11 cellular contexts compared by ENCODE assay signal in genomic region chr7:50265968-50266694, GRCh38. TPM values are rescaled to one million over a fixed set of nuclear protein-coding genes. Genes with fewer than 3 reads are reported as not detected.
A peak's percentile ranks its signal among the peaks of the same experiment; 100 is the strongest.
DNase-seq lines count a peak whose midpoint lies in the region; ATAC-seq lines count a peak whose summit lies in the region.
"Had no signal": no experiment of that assay in that cellular context is flagged by ENCODE, and none has a peak within 500 bp of the region (broad histone marks: within the 10 kb centered on the region; RNA-seq: fewer than 3 reads in every experiment).

No MANE protein-coding gene starts in this region.

- peak overlapping the region; percentile 92 for H3K27ac Mint-ChIP-seq in activated T-cell treated with anti-CD3 and anti-CD28 coated beads, Interleukin-2, amount 50 U/mL, for 24 hours
- peak overlapping the region; percentile 81 for H3K27ac Mint-ChIP-seq in memory B cell

- H3K27me3 Mint-ChIP-seq in activated T-cell treated with anti-CD3 and anti-CD28 coated beads, Interleukin-2, amount 50 U/mL, for 24 hours, result no peaks in the 10 kb centered on the region
- H3K27me3 Mint-ChIP-seq in memory B cell, result no peaks in the 10 kb centered on the region

- ATAC-seq in memory B cell (ENCODE audit: low read depth), result no peak
- no peak for ATAC-seq in HG03135 (IDR thresholded peaks at IDR 0.05; ENCODE audit: unreplicated experiment)
- no peak for ATAC-seq in GM21737 (IDR thresholded peaks at IDR 0.05; ENCODE audit: unreplicated experiment)

- peaks cover 2% of the 10 kb centered on the region for H3K9me3 Mint-ChIP-seq in activated T-cell treated with anti-CD3 and anti-CD28 coated beads, Interleukin-2, amount 50 U/mL, for 24 hours
- peaks cover 3% of the 10 kb centered on the region for H3K9me3 Mint-ChIP-seq in memory B cell

- H3K4me1 Mint-ChIP-seq in activated T-cell treated with anti-CD3 and anti-CD28 coated beads, Interleukin-2, amount 50 U/mL, for 24 hours (ENCODE audit: low read depth), result peaks cover 99% of the 10 kb centered on the region
- H3K4me1 Mint-ChIP-seq in memory B cell, result peaks cover 77% of the 10 kb centered on the region

- no peak for DNase-seq in Jurkat, Clone E6-1 (ENCODE audit: low read depth, low spot score)
- no peak for DNase-seq in activated T-cell treated with anti-CD3 and anti-CD28 coated beads, Interleukin-2, amount 50 U/mL, for 24 hours
- DNase-seq in memory B cell (ENCODE audit: low spot score in 2 of 2), result no peak
- no peak for DNase-seq in cortex of kidney (lab: John Stamatoyannopoulos, UW)
- no peak for DNase-seq in DMS79 (lab: John Stamatoyannopoulos, UW)
- DNase-seq: kidney, NCI-H345 had no signal

- peak overlapping the region; percentile 79 to 99 (median 96) for H3K4me2 ChIP-seq in BLaER1 treated with 17β-estradiol and CSF1 and Interleukin-3, amounts not matched to agents 10 nM and 100 nM

- peaks cover 93 to 100% (median 98%) of the 10 kb centered on the region in 10 experiments for H3K4me1 ChIP-seq in BLaER1 treated with 17β-estradiol and CSF1 and Interleukin-3, amounts not matched to agents 10 nM and 100 nM
- H3K4me1 ChIP-seq: breast epithelium had no signal

- peak overlapping the region; percentile 68 for H3K4me3 Mint-ChIP-seq in activated T-cell treated with anti-CD3 and anti-CD28 coated beads, Interleukin-2, amount 50 U/mL, for 24 hours
- peak overlapping the region; percentile 31 for H3K4me3 Mint-ChIP-seq in memory B cell

- H3K36me3 Mint-ChIP-seq in activated T-cell treated with anti-CD3 and anti-CD28 coated beads, Interleukin-2, amount 50 U/mL, for 24 hours (ENCODE audit: low read depth), result peaks cover 4% of the 10 kb centered on the region
- peaks cover 3% of the 10 kb centered on the region for H3K36me3 Mint-ChIP-seq in memory B cell

- peak overlapping the region in 9 of 11 experiments; percentile 55 to 82 (median 79); a peak in 18 of 22 replicates for H3K27ac ChIP-seq in BLaER1 treated with 17β-estradiol and CSF1 and Interleukin-3, amounts not matched to agents 10 nM and 100 nM
- H3K27ac ChIP-seq: breast epithelium had no signal

- no peaks in the 10 kb centered on the region for H3K36me3 ChIP-seq in BLaER1 treated with 17β-estradiol and CSF1 and Interleukin-3, amounts not matched to agents 10 nM and 100 nM
- H3K36me3 ChIP-seq: breast epithelium had no signal

- peaks cover 0 to 10% (median 8%) of the 10 kb centered on the region in 11 experiments; a peak in 14 of 22 replicates for H3K9me3 ChIP-seq in BLaER1 treated with 17β-estradiol and CSF1 and Interleukin-3, amounts not matched to agents 10 nM and 100 nM (replicated peaks in 1 of 11)
- H3K9me3 ChIP-seq: breast epithelium had no signal

- peak overlapping the region in 8 of 11 experiments; percentile 23 to 70 (median 60); a peak in 13 of 22 replicates for H3K9ac ChIP-seq in BLaER1 treated with 17β-estradiol and CSF1 and Interleukin-3, amounts not matched to agents 10 nM and 100 nM

- H4K20me1 ChIP-seq in BLaER1 treated with 17β-estradiol and CSF1 and Interleukin-3, amounts not matched to agents 10 nM and 100 nM, result no peaks in the 10 kb centered on the region

- peak overlapping the region in 4 of 10 experiments; percentile 6 to 37 (median 26); a peak in 7 of 20 replicates for H3K4me3 ChIP-seq in BLaER1 treated with 17β-estradiol and CSF1 and Interleukin-3, amounts not matched to agents 10 nM and 100 nM
- peak overlapping the region; percentile 42 for H3K4me3 ChIP-seq in Jurkat, Clone E6-1 (ENCODE audit: low read length)
- H3K4me3 ChIP-seq: breast epithelium had no signal

- H3K27me3 ChIP-seq in BLaER1 treated with 17β-estradiol and CSF1 and Interleukin-3, amounts not matched to agents 10 nM and 100 nM, result no peaks in the 10 kb centered on the region
- H3K27me3 ChIP-seq: breast epithelium had no signal

RNA-seq across cellular contexts. Expression of gene IKZF1, which starts 38.4 kb away (rescaled TPM):
- 144 TPM for polyA plus RNA-seq in Jurkat, Clone E6-1 (2012; ENCODE audit: insufficient read depth, insufficient read length)
